ENCODE assay signal across 20 cellular contexts in the genomic region with DNA sequence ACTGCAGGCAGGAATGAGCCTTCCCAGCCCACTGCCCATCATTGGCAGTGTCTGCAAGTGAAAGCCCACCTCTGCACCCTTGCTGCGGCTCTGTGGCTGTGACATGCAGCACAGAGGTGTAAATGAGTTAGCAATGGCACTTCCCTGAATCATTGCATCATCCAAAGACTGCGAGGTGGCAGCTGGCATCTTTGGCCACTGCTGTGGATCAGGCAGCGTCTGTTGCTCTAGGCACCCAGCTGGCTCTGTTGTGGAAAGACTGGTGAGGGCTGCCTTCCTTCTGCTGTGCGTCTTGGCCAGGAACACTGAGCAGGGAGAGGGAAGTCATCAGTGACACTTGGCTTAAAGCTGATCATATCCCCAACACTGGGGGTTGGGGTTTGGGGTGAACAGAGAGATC.
A peak's percentile ranks its signal among the peaks of the same experiment; 100 is the strongest.
DNase-seq lines count a peak whose midpoint lies in the region; ATAC-seq and TF ChIP-seq lines count a peak whose summit lies in the region.
"Had no signal": no experiment of that assay in that cellular context is flagged by ENCODE, and none has a peak within 500 bp of the region (broad histone marks: within the 10 kb centered on the region; RNA-seq: fewer than 3 reads in every experiment).

No MANE protein-coding gene starts in this region.

- H3K27me3 Mint-ChIP-seq in endodermal cell (ENCODE audit: insufficient read depth): peaks cover 9% of the 10 kb centered on the region
- H3K27me3 Mint-ChIP-seq: activated CD4-positive, alpha-beta memory T cell treated with anti-CD3 and anti-CD28 coated beads for 36 hours; T-cell had no signal

- intact Hi-C loops in Right ventricle myocardium inferior (cut with DNase I): loop anchor here (5.0 kb wide), 1 partner anchor 34 kb away; no protein-coding TSS in a partner anchor
- intact Hi-C loops in cardiac septum (cut with DNase I): no loop called here

- no peak overlapping the region for H3K27ac ChIP-seq in endodermal cell (ENCODE audit: low read depth, low read length)
- H3K27ac ChIP-seq: left lung had no signal

- H3K27ac Mint-ChIP-seq in endodermal cell: no peak overlapping the region
- H3K27ac Mint-ChIP-seq: activated CD4-positive, alpha-beta memory T cell treated with anti-CD3 and anti-CD28 coated beads for 36 hours; mesothelial cell of epicardium; naive thymus-derived CD8-positive, alpha-beta T cell; T-cell had no signal

- H3K9me3 ChIP-seq in endodermal cell (ENCODE audit: control insufficient read depth, low read length): no peaks in the 10 kb centered on the region
- H3K9me3 ChIP-seq: left lung had no signal

- no peak for TF ChIP-seq CTCF in endodermal cell (conservative IDR thresholded peaks at IDR 0.05)

- ATAC-seq in Right ventricle myocardium inferior (peak; percentile 33), GM18520 (IDR thresholded peaks at IDR 0.05; ENCODE audit: unreplicated experiment) (no peak), HG03108 (IDR thresholded peaks at IDR 0.05; ENCODE audit: unreplicated experiment) (no peak), HG02852 (IDR thresholded peaks at IDR 0.05; ENCODE audit: unreplicated experiment) (no peak)
- ATAC-seq: activated CD4-positive, CD25-positive, alpha-beta regulatory T cell treated with anti-CD3 and anti-CD28 coated beads, Interleukin-2, amount 50 U/mL, for 24 hours; left lung; naive thymus-derived CD8-positive, alpha-beta T cell; PC-3; T-cell had no signal

- no peaks in the 10 kb centered on the region for H3K36me3 Mint-ChIP-seq in endodermal cell (ENCODE audit: low read depth)
- H3K36me3 Mint-ChIP-seq: activated CD4-positive, alpha-beta memory T cell treated with anti-CD3 and anti-CD28 coated beads for 36 hours; mesothelial cell of epicardium; T-cell had no signal

- H3K9ac ChIP-seq in endodermal cell (ENCODE audit: extremely low read depth, low read length, poor library complexity, severe bottlenecking): no peak overlapping the region

- H3K4me1 Mint-ChIP-seq in endodermal cell: peaks cover 10% of the 10 kb centered on the region
- H3K4me1 Mint-ChIP-seq: mesothelial cell of epicardium, T-cell had no signal

- 67 to 85% methylated on average over 1 to 4 of the region's 4 CpGs for whole genome bisulfite sequencing in endodermal cell (ENCODE audit: insufficient coverage in 1 of 2, insufficient read length in 1 of 2), 2 experiments

- no peaks in the 10 kb centered on the region for H3K9me3 Mint-ChIP-seq in endodermal cell
- H3K9me3 Mint-ChIP-seq: activated CD4-positive, alpha-beta memory T cell treated with anti-CD3 and anti-CD28 coated beads for 36 hours; mesothelial cell of epicardium; naive thymus-derived CD8-positive, alpha-beta T cell had no signal

- no peaks in the 10 kb centered on the region for H3K27me3 ChIP-seq in endodermal cell (ENCODE audit: control insufficient read depth, insufficient read depth, low read length, poor library complexity, severe bottlenecking)
- H3K27me3 ChIP-seq: left lung had no signal

- DNase-seq in Right ventricle myocardium inferior (ENCODE audit: missing footprints) (no peak), cardiac septum (ENCODE audit: low spot score) (no peak), NCI-H446 (lab: John Stamatoyannopoulos, UW) (peak; percentile 67 to 88), endodermal cell (peak; percentile 58), NCI-H526 treated with DMSO at 0.1 percent for 48 hours (lab: John Stamatoyannopoulos, UW) (no peak)
- DNase-seq: activated CD4-positive, alpha-beta memory T cell treated with anti-CD3 and anti-CD28 coated beads for 36 hours; activated effector memory CD4-positive, alpha-beta T cell treated with Interleukin-2 at 50 U/mL for 16 hours; effector CD4-positive, alpha-beta T cell; left lung; naive thymus-derived CD8-positive, alpha-beta T cell; NCI-H1105; NCI-H2029 treated with DMSO at 0.1 percent for 48 hours; PC-3; SIG-M5; T-cell had no signal

- H3K4me3 ChIP-seq in endodermal cell (ENCODE audit: low read length): no peak overlapping the region
- H3K4me3 ChIP-seq: left lung had no signal

- H3K36me3 ChIP-seq in endodermal cell (ENCODE audit: control insufficient read depth, insufficient read depth, low read length): no peaks in the 10 kb centered on the region
- H3K36me3 ChIP-seq: left lung had no signal

- H3K4me3 Mint-ChIP-seq in endodermal cell: no peak overlapping the region
- H3K4me3 Mint-ChIP-seq: activated CD4-positive, alpha-beta memory T cell treated with anti-CD3 and anti-CD28 coated beads for 36 hours; mesothelial cell of epicardium; naive thymus-derived CD8-positive, alpha-beta T cell; T-cell had no signal

- H3K4me1 ChIP-seq in endodermal cell (ENCODE audit: control insufficient read depth, insufficient read depth, low read length): no peaks in the 10 kb centered on the region
- H3K4me1 ChIP-seq: left lung had no signal

Comparison
In these comparisons a context has a peak if more than half of its experiments do, and no peak if none do; other contexts are left out.
1. DNase-seq: peak in NCI-H446 (2 of 2) and endodermal cell (single experiment); none in Right ventricle myocardium inferior (single experiment), cardiac septum (single experiment) and NCI-H526 treated with DMSO at 0.1 percent for 48 hours (single experiment).